14 cellular contexts compared by ENCODE assay signal in genomic region chr11:20511982-20512381, GRCh38.
"Had no signal": no experiment of that assay in that cellular context is flagged by ENCODE, and none has a peak within 500 bp of the region (broad histone marks: within the 10 kb centered on the region; RNA-seq: fewer than 3 reads in every experiment).

No MANE protein-coding gene starts in this region.

- DNase-seq: activated CD4-positive, alpha-beta T cell treated with anti-CD3 and anti-CD28 coated beads for 1 hour; activated CD4-positive, alpha-beta T cell treated with anti-CD3 and anti-CD28 coated beads, Interleukin-2, amount 50 U/mL, for 4 hours; activated naive CD4-positive, alpha-beta T cell; activated naive CD8-positive, alpha-beta T cell treated with anti-CD3 and anti-CD28 coated beads, Interleukin-2, amount 50 U/mL, for 24 hours; activated T-cell treated with anti-CD3 and anti-CD28 coated beads for 4 hours; aorta; erythroblast; heart right ventricle; naive thymus-derived CD4-positive, alpha-beta T cell; ovary; stimulated activated CD4-positive, alpha-beta T cell treated with anti-CD3 and anti-CD28 coated beads, Interleukin-1b, Interleukin-23, amount 100 ng/mL, for 48 hours; stomach; upper lobe of right lung had no signal

- ATAC-seq: activated naive CD8-positive, alpha-beta T cell treated with anti-CD3 and anti-CD28 coated beads, Interleukin-2, amount 50 U/mL, for 24 hours; gastroesophageal sphincter; naive thymus-derived CD4-positive, alpha-beta T cell; upper lobe of right lung had no signal
